8 cellular contexts compared by ENCODE assay signal in the genomic region with DNA sequence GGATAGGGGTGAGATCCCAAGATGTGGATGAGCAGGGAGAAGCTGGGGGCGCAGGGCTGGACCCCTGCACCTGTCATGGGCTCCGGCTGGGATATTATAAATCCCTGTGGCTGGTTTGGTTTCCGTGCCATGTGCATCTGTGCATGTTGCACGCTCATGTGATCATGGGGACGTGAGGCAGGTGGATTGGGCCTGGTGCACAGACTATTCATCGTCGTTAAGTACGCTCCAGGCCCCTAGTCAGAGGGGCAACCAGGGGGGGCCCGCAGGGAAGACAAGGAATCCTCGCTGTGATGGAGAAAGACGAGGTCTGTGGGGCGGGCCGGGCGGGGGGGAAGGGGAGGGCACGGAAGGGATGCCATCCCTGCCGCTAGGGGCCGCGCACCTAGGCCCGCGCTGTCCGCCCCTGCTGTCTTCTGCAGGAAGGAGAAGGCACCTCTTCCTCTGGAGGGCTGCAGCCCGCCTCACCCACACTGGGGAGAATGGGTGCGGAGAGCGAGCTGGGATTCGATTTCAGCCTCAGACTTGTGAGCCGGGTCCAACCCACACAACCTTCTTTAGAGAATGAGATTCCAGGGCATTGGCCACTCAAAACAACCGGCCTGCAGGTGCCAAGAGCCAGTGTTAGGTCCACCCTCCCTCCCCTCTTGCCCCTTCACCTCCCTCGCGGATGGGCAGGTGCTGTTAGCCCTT. TPM values are rescaled to one million over a fixed set of nuclear protein-coding genes. Genes with fewer than 3 reads are reported as not detected.
DNase-seq lines count a peak whose midpoint lies in the region; ATAC-seq and TF ChIP-seq lines count a peak whose summit lies in the region.

No MANE protein-coding gene starts in this region.

- H3K36me3 Mint-ChIP-seq in naive thymus-derived CD4-positive, alpha-beta T cell: peaks cover 0 to 12% (median 0%) of the 10 kb centered on the region in 5 donors

- no peaks in the 10 kb centered on the region for H3K27me3 Mint-ChIP-seq in naive thymus-derived CD4-positive, alpha-beta T cell

- H3K27ac Mint-ChIP-seq in naive thymus-derived CD4-positive, alpha-beta T cell: peak overlapping the region in 6 of 9 donors; percentile 38 to 99 (median 58)

- intact Hi-C loops in naive thymus-derived CD4-positive, alpha-beta T cell (cut with micrococcal nuclease): loop anchor here (1.0 to 10.0 kb wide), 10 partner anchors 36 to 1436 kb away; a partner anchor contains a TSS

- H3K4me3 Mint-ChIP-seq in naive thymus-derived CD4-positive, alpha-beta T cell: peak overlapping the region; percentile 85 to 100 (median 93)

- no peak for TF ChIP-seq CTCF in GM12864 (IDR thresholded peaks at IDR 0.05; ENCODE audit: low read depth, low read length, missing control alignments)

- peaks cover 24% of the 10 kb centered on the region for H3K4me1 ChIP-seq in NT2/D1 (ENCODE audit: insufficient read depth, insufficient read length)
- H3K4me1 ChIP-seq in naive thymus-derived CD4-positive, alpha-beta T cell (ENCODE audit: control insufficient read depth in 2 of 2, insufficient read depth in 2 of 2, low read length in 2 of 2): peaks cover 5 to 14% of the 10 kb centered on the region in 2 donors

- H3K4me3 ChIP-seq in GM12864 (ENCODE audit: low read depth, low read length) (peak overlapping the region; percentile 67), NT2/D1 (ENCODE audit: insufficient read length, low read depth) (peak overlapping the region; percentile 73)
- H3K4me3 ChIP-seq in naive thymus-derived CD4-positive, alpha-beta T cell (ENCODE audit: low read length): peak overlapping the region; percentile 59

- peak overlapping the region; percentile 19 for H3K27ac ChIP-seq in cingulate gyrus (ENCODE audit: low read depth, low read length)
- H3K27ac ChIP-seq in naive thymus-derived CD4-positive, alpha-beta T cell (ENCODE audit: low read depth, low read length): peak overlapping the region; percentile 30

- H3K4me1 Mint-ChIP-seq in naive thymus-derived CD4-positive, alpha-beta T cell: peaks cover 4 to 44% (median 12%) of the 10 kb centered on the region in 7 donors

- H3K9me3 ChIP-seq in NT2/D1 (ENCODE audit: insufficient read depth, low read length): no peaks in the 10 kb centered on the region
- H3K9me3 ChIP-seq in naive thymus-derived CD4-positive, alpha-beta T cell (ENCODE audit: control insufficient read depth in 2 of 3, low read length in 3 of 3): no peaks in the 10 kb centered on the region

- CTCF ChIA-PET in naive thymus-derived CD4-positive, alpha-beta T cell (lab: Charles Lee): no interaction called here

- POLR2A ChIA-PET in naive thymus-derived CD4-positive, alpha-beta T cell (lab: Charles Lee): no interaction called here

- peaks cover 0 to 1% (median 0%) of the 10 kb centered on the region in 11 donors for H3K9me3 Mint-ChIP-seq in naive thymus-derived CD4-positive, alpha-beta T cell

- DNase-seq in GM12864 (ENCODE audit: low read depth) (no peak), NT2/D1 (ENCODE audit: low read depth, low spot score) (peak; percentile 48), NCI-H2081 treated with DMSO at 0.1 percent for 48 hours (lab: John Stamatoyannopoulos, UW) (no peak)
- peak in 1 of 9 donors; percentile 9 for DNase-seq in naive thymus-derived CD4-positive, alpha-beta T cell

- peaks cover 42% of the 10 kb centered on the region for H3K36me3 ChIP-seq in NT2/D1 (ENCODE audit: insufficient read depth, insufficient read length, low read length)
- H3K36me3 ChIP-seq in naive thymus-derived CD4-positive, alpha-beta T cell (ENCODE audit: control insufficient read depth in 2 of 3, insufficient read depth in 3 of 3, low read length in 3 of 3): peaks cover 0 to 4% (median 0%) of the 10 kb centered on the region in 3 experiments

- peaks cover 11% of the 10 kb centered on the region for H3K27me3 ChIP-seq in NT2/D1 (ENCODE audit: insufficient read depth, insufficient read length)
- no peaks in the 10 kb centered on the region for H3K27me3 ChIP-seq in naive thymus-derived CD4-positive, alpha-beta T cell (ENCODE audit: control insufficient read depth in 2 of 2, insufficient read depth in 2 of 2, low read length in 2 of 2)

- ATAC-seq in naive thymus-derived CD4-positive, alpha-beta T cell: no peak
- no peak for ATAC-seq in HG02798 (IDR thresholded peaks at IDR 0.05; ENCODE audit: poor library complexity, unreplicated experiment)
- ATAC-seq in GM21717 (IDR thresholded peaks at IDR 0.05; ENCODE audit: unreplicated experiment): no peak
- ATAC-seq in HG03097 (IDR thresholded peaks at IDR 0.05; ENCODE audit: low FRiP score, unreplicated experiment): no peak

- H3K9ac ChIP-seq in NT2/D1 (ENCODE audit: insufficient read length, low read depth): peak overlapping the region; percentile 91

RNA-seq across cellular contexts. Expression of a gene that starts 0.8 kb away (rescaled TPM):
- total RNA-seq in naive thymus-derived CD4-positive, alpha-beta T cell: 10 to 100 TPM in 2 of 5 experiments, 1 to 10 TPM in 3; 4.3 to 45.8 (median 9.9) TPM
- under 1 TPM; 0.64 to 0.92 TPM for polyA plus RNA-seq in naive thymus-derived CD4-positive, alpha-beta T cell
